Comparison of ENCODE assay signal across 9 cellular contexts in genomic region chr12:3168775-3169221, GRCh38.
DNase-seq lines count a peak whose midpoint lies in the region; TF ChIP-seq lines count a peak whose summit lies in the region.
"Had no signal": no experiment of that assay in that cellular context is flagged by ENCODE, and none has a peak within 500 bp of the region (broad histone marks: within the 10 kb centered on the region; RNA-seq: fewer than 3 reads in every experiment).

No MANE protein-coding gene starts in this region.

- DNase-seq in NCI-H2171 treated with DMSO at 0.1 percent for 48 hours (lab: John Stamatoyannopoulos, UW), result peak; percentile 25
- no peak for DNase-seq in NCI-H2171 (lab: John Stamatoyannopoulos, UW)
- DNase-seq in RKO (ENCODE audit: low spot score), result peak; percentile 96
- peak; percentile 92 for DNase-seq in fibroblast of pulmonary artery (ENCODE audit: low read depth)
- peak; percentile 45 to 46 for DNase-seq in stimulated activated CD4-positive, alpha-beta T cell treated with anti-CD3 and anti-CD28 coated beads, Interleukin-2, amount 100 ng/mL, for 48 hours
- DNase-seq in epidermal melanocyte (ENCODE audit: insufficient read length, low spot score), result no peak
- DNase-seq in NCI-H345 (lab: John Stamatoyannopoulos, UW), result no peak
- DNase-seq in NCI-H1436 treated with DMSO at 0.1 percent for 48 hours (lab: John Stamatoyannopoulos, UW), result no peak

- no peak overlapping the region for H3K4me3 ChIP-seq in fibroblast of pulmonary artery (replicated peaks; ENCODE audit: low read depth, low read length)
- H3K4me3 ChIP-seq: cardiac muscle cell had no signal

- no peak for TF ChIP-seq CTCF in fibroblast of pulmonary artery (IDR thresholded peaks at IDR 0.05; ENCODE audit: low read length, missing control alignments)

Comparison
In these comparisons a context has a peak if more than half of its experiments do, and no peak if none do; other contexts are left out.
1. DNase-seq: peak in NCI-H2171 treated with DMSO at 0.1 percent for 48 hours (single experiment), RKO (single experiment), fibroblast of pulmonary artery (single experiment) and stimulated activated CD4-positive, alpha-beta T cell treated with anti-CD3 and anti-CD28 coated beads, Interleukin-2, amount 100 ng/mL, for 48 hours (2 of 2); none in NCI-H2171 (single experiment), epidermal melanocyte (single experiment), NCI-H345 (single experiment) and NCI-H1436 treated with DMSO at 0.1 percent for 48 hours (single experiment).